In genomic region chr2:2524340-2524941, GRCh38 we compare ENCODE assay signal across 16 cellular contexts.
"Had no signal": no experiment of that assay in that cellular context is flagged by ENCODE, and none has a peak within 500 bp of the region (broad histone marks: within the 10 kb centered on the region; RNA-seq: fewer than 3 reads in every experiment).

No MANE protein-coding gene starts in this region.

- H3K27ac ChIP-seq: colonic mucosa, foreskin keratinocyte, thoracic aorta had no signal

- H3K27me3 ChIP-seq: colonic mucosa, foreskin keratinocyte had no signal

- ATAC-seq: activated T-cell treated with anti-CD3 and anti-CD28 coated beads, Interleukin-2, amount 50 U/mL, for 4 hours; foreskin keratinocyte; stimulated activated naive CD8-positive, alpha-beta T cell treated with anti-CD3 and anti-CD28 coated beads, Interleukin-15, amount 100 ng/mL, for 72 hours had no signal

- H3K4me3 ChIP-seq: colonic mucosa, thoracic aorta had no signal

- H3K4me1 ChIP-seq: colonic mucosa, foreskin keratinocyte had no signal

- FAIRE-seq: endothelial cell of umbilical vein had no signal

- H3K36me3 ChIP-seq: colonic mucosa, thoracic aorta had no signal

- H3K9me3 ChIP-seq: colonic mucosa, thoracic aorta had no signal

- DNase-seq: activated CD4-positive, alpha-beta memory T cell treated with anti-CD3 and anti-CD28 coated beads for 36 hours; activated gamma-delta T cell; activated naive CD8-positive, alpha-beta T cell treated with anti-CD3 and anti-CD28 coated beads for 36 hours; activated T-cell treated with anti-CD3 and anti-CD28 coated beads, Interleukin-2, amount 50 U/mL, for 4 hours; colonic mucosa; effector CD4-positive, alpha-beta T cell; foreskin keratinocyte; islet precursor cell; left ventricle myocardium superior; mesendoderm; stimulated activated CD4-positive, alpha-beta T cell treated with anti-CD3 and anti-CD28 coated beads, Interleukin-15, amount 100 ng/mL, for 24 hours; stimulated activated CD4-positive, alpha-beta T cell treated with anti-CD3 and anti-CD28 coated beads, Interleukin-4, amount 100 ng/mL, for 4 hours; stimulated activated naive CD8-positive, alpha-beta T cell treated with anti-CD3 and anti-CD28 coated beads, Interleukin-15, amount 100 ng/mL, for 72 hours; T1000 had no signal
